19 cellular contexts compared by ENCODE assay signal in the genomic region with DNA sequence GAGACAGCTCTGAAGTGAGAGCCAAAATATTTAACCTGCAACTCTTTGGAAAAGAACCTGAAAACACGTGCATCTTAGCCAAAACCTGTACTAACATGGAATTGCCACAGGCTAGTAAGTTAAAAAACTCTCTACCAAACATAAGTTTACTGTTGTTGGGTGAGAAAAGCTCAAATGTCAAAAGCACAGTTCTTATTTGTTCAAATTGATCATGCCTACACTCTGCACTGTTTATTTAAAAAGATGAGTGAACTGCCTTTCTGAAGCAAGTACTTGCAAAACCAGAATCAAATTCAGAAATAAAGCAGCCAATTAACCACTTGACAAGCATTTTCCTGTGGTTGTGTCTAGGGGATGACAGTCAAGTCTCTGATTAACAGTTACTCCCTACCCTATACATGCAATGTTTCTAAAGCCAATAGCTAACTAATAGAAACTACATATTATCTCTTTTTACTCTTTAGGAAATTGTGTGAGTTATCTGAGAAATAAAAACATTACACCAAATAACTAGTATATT. TPM values are rescaled to one million over a fixed set of nuclear protein-coding genes. Genes with fewer than 3 reads are reported as not detected.
DNase-seq lines count a peak whose midpoint lies in the region; ATAC-seq, FAIRE-seq and TF ChIP-seq lines count a peak whose summit lies in the region.
"Had no signal": no experiment of that assay in that cellular context is flagged by ENCODE, and none has a peak within 500 bp of the region (broad histone marks: within the 10 kb centered on the region; RNA-seq: fewer than 3 reads in every experiment).

No MANE protein-coding gene starts in this region.

- no TSS peak for BruUV-seq in MCF 10A (replicated peaks; lab: Mats Ljungman, UMichigan)

- peak overlapping the region; percentile 49 for H3K27ac Mint-ChIP-seq in MCF 10A (ENCODE audit: low read depth, unreplicated experiment)
- H3K27ac Mint-ChIP-seq: B cell, progenitor cell of endocrine pancreas had no signal

- H3K36me3 ChIP-seq in breast epithelium (no peaks in the 10 kb centered on the region), endocrine pancreas (ENCODE audit: control insufficient read depth, insufficient read depth, low read length) (no peaks in the 10 kb centered on the region), kidney (ENCODE audit: control insufficient read depth in 1 of 2, insufficient read depth in 2 of 2, low read length in 2 of 2) (no peaks in the 10 kb centered on the region), heart right ventricle (peaks cover 0 to 7% (median 0%) of the 10 kb centered on the region in 9 donors)
- H3K36me3 ChIP-seq: SJSA1, tibial nerve had no signal

- peaks cover 14% of the 10 kb centered on the region for H3K36me3 Mint-ChIP-seq in MCF 10A (ENCODE audit: insufficient read depth, unreplicated experiment)

- H3K27ac ChIP-seq in breast epithelium, result no peak overlapping the region
- H3K27ac ChIP-seq in kidney (ENCODE audit: low read depth in 2 of 2, low read length in 2 of 2), result no peak overlapping the region
- H3K27ac ChIP-seq in heart right ventricle, result peak overlapping the region in 1 of 10 donors; percentile 31
- H3K27ac ChIP-seq: coronary artery, SJSA1, tibial nerve, VCaP had no signal

- no peak for DNase-seq in MCF 10A (ENCODE audit: unreplicated experiment)
- no peak for DNase-seq in breast epithelium (ENCODE audit: low spot score in 2 of 2)
- peak; percentile 70 for DNase-seq in NCI-H748 treated with DMSO at 0.1 percent for 48 hours (lab: John Stamatoyannopoulos, UW)
- DNase-seq in kidney, result no peak
- DNase-seq in RPMI8226, result no peak
- no peak for DNase-seq in heart right ventricle
- DNase-seq: activated CD8-positive, alpha-beta memory T cell treated with anti-CD3 and anti-CD28 coated beads, Interleukin-2, amount 50 U/mL, for 48 hours; amniotic stem cell; H7; head of caudate nucleus; KG1 had no signal

- TF ChIP-seq CTCF in MCF 10A (IDR thresholded peaks at IDR 0.05; ENCODE audit: unreplicated experiment) (no peak), breast epithelium (IDR thresholded peaks at IDR 0.05) (no peak), kidney (IDR thresholded peaks at IDR 0.05; ENCODE audit: borderline replicate concordance, extremely low read depth, insufficient read depth) (no peak), heart right ventricle (IDR thresholded peaks at IDR 0.05) (no peak)

- peaks cover 30% of the 10 kb centered on the region for H3K4me1 Mint-ChIP-seq in MCF 10A (ENCODE audit: insufficient read depth, unreplicated experiment)

- H3K27me3 ChIP-seq in breast epithelium, result no peaks in the 10 kb centered on the region
- no peaks in the 10 kb centered on the region for H3K27me3 ChIP-seq in endocrine pancreas (ENCODE audit: control insufficient read depth, insufficient read depth, low read length)
- no peaks in the 10 kb centered on the region for H3K27me3 ChIP-seq in heart right ventricle
- H3K27me3 ChIP-seq: SJSA1, tibial nerve had no signal

- ATAC-seq in GM21737 (IDR thresholded peaks at IDR 0.05; ENCODE audit: unreplicated experiment) (no peak), heart right ventricle (no peak)

- no peak for FAIRE-seq in kidney (lab: Jason Lieb, UNC)

- H3K4me3 ChIP-seq in breast epithelium (no peak overlapping the region), endocrine pancreas (ENCODE audit: control insufficient read depth, insufficient read depth, low read length) (peak overlapping the region; percentile 18), kidney (ENCODE audit: low read length in 2 of 2) (no peak overlapping the region), heart right ventricle (no peak overlapping the region)
- H3K4me3 ChIP-seq: coronary artery, SJSA1, tibial nerve had no signal

- H3K9ac ChIP-seq in endocrine pancreas (ENCODE audit: control insufficient read depth, insufficient read depth, low read length) (no peak overlapping the region), kidney (ENCODE audit: low read length in 2 of 2) (no peak overlapping the region)

- intact Hi-C loops in MCF 10A (cut with micrococcal nuclease) (no loop called here), breast epithelium (cut with DNase I; ENCODE audit: low total_unique reads) (no loop called here), kidney (cut with DNase I) (no loop called here), heart right ventricle (cut with DNase I) (no loop called here)

- H3K4me3 Mint-ChIP-seq in MCF 10A (ENCODE audit: unreplicated experiment), result peak overlapping the region; percentile 31
- H3K4me3 Mint-ChIP-seq: B cell had no signal

- no peaks in the 10 kb centered on the region for H3K9me3 Mint-ChIP-seq in MCF 10A (ENCODE audit: unreplicated experiment)

- H3K9me3 ChIP-seq in breast epithelium (no peaks in the 10 kb centered on the region), endocrine pancreas (ENCODE audit: control insufficient read depth, low read length) (no peaks in the 10 kb centered on the region), kidney (ENCODE audit: control insufficient read depth in 1 of 2, low read length in 2 of 2) (no peaks in the 10 kb centered on the region), heart right ventricle (no peaks in the 10 kb centered on the region)
- H3K9me3 ChIP-seq: SJSA1, tibial nerve had no signal

- CTCF ChIA-PET in MCF 10A (lab: Yijun Ruan, JAX), result interaction anchor here (0.6 to 2.6 kb wide), 7 partner anchors 17 to 459 kb away, joined by 3 to 13 read pairs (median 3); no protein-coding TSS in a partner anchor

- POLR2A ChIA-PET in MCF 10A (lab: Yijun Ruan, JAX), result interaction anchor here (0.7 to 1.3 kb wide), 5 partner anchors 10 to 233 kb away, joined by 3 to 4 read pairs (median 3); no protein-coding TSS in a partner anchor

- WGBS in heart right ventricle, 2 donors, result 42 to 53% methylated on average over 1 of the region's 1 CpG

- H3K27me3 Mint-ChIP-seq in MCF 10A (ENCODE audit: insufficient read depth, unreplicated experiment), result no peaks in the 10 kb centered on the region
- H3K27me3 Mint-ChIP-seq: B cell, progenitor cell of endocrine pancreas had no signal

- H3K4me1 ChIP-seq in breast epithelium (peaks cover 0 to 12% of the 10 kb centered on the region in 2 donors), endocrine pancreas (ENCODE audit: control insufficient read depth, insufficient read depth, low read length) (peaks cover 15% of the 10 kb centered on the region), kidney (ENCODE audit: control insufficient read depth in 1 of 2, insufficient read depth in 1 of 2, low read depth in 1 of 2, low read length in 2 of 2) (no peaks in the 10 kb centered on the region), heart right ventricle (peaks cover 0 to 26% (median 15%) of the 10 kb centered on the region in 9 donors)
- H3K4me1 ChIP-seq: SJSA1 had no signal

- TF ChIP-seq POLR2A in breast epithelium (IDR thresholded peaks at IDR 0.05), result no peak

RNA-seq across cellular contexts. Expression of a gene that starts 5.6 kb away (rescaled TPM):
- total RNA-seq in MCF 10A (2022) (6.0 and 8.8 TPM in 2 replicates), breast epithelium (10 to 100 TPM in 2 of 3 donors, 1 to 10 TPM in 1; 8.0 to 34.4 (median 22.0) TPM), kidney (12.4 TPM), heart right ventricle (1 to 10 TPM; 2.0 to 8.1 (median 6.0) TPM)
- polyA plus RNA-seq in kidney (ENCODE audit: insufficient read depth, low read depth, low replicate concordance) (0.75 TPM), heart right ventricle (under 1 TPM; 0.36 to 0.80 TPM)
